8 cellular contexts compared by ENCODE assay signal in genomic region chr20:62136283-62137091, GRCh38. TPM values are rescaled to one million over a fixed set of nuclear protein-coding genes. Genes with fewer than 3 reads are reported as not detected.
DNase-seq lines count a peak whose midpoint lies in the region; ATAC-seq and TF ChIP-seq lines count a peak whose summit lies in the region.

No MANE protein-coding gene starts in this region.

- H3K4me1 ChIP-seq in DOHH2 (ENCODE audit: control insufficient read depth, low read length), result peaks cover 14% of the 10 kb centered on the region
- H3K4me1 ChIP-seq in gastroesophageal sphincter, result peaks cover 0 to 70% (median 27%) of the 10 kb centered on the region in 3 donors

- TF ChIP-seq EP300 in gastroesophageal sphincter (IDR thresholded peaks at IDR 0.05), result no peak

- H3K27ac ChIP-seq in DOHH2 (ENCODE audit: low read depth, low read length) (no peak overlapping the region), SK-N-MC (peak overlapping the region; percentile 55), gastroesophageal sphincter (peak overlapping the region in 1 of 4 donors; percentile 64)

- peaks cover 23% of the 10 kb centered on the region for H4K20me1 ChIP-seq in DOHH2 (ENCODE audit: control insufficient read depth, insufficient read depth, low read depth, low read length)

- H3K9me2 ChIP-seq in DOHH2 (replicated peaks; ENCODE audit: control insufficient read depth, low read length), result no peaks in the 10 kb centered on the region

- H3K36me3 ChIP-seq in DOHH2 (ENCODE audit: control insufficient read depth, low read length) (peaks cover 99% of the 10 kb centered on the region), SK-N-MC (ENCODE audit: insufficient read depth, low read length) (peaks cover 95% of the 10 kb centered on the region), gastroesophageal sphincter (peaks cover 0 to 92% of the 10 kb centered on the region in 2 donors)

- ATAC-seq in gastroesophageal sphincter (peak; percentile 34), HG02763 (IDR thresholded peaks at IDR 0.05; ENCODE audit: unreplicated experiment) (no peak), HG03135 (IDR thresholded peaks at IDR 0.05; ENCODE audit: unreplicated experiment) (no peak)

- WGBS in gastroesophageal sphincter (ENCODE audit: low coverage in 1 of 2), 2 donors, result 26 to 36% methylated on average over 8 of the region's 8 CpGs

- peak; percentile 58 for DNase-seq in Jurkat, Clone E6-1 (ENCODE audit: low read depth, low spot score)
- DNase-seq in SK-N-MC (ENCODE audit: low read depth, low spot score) (no peak), renal cortical epithelial cell (ENCODE audit: low read depth) (peak; percentile 59)
- peak in 3 of 4 experiments; percentile 33 to 73 (median 63) for DNase-seq in activated naive CD4-positive, alpha-beta T cell (lab: John Stamatoyannopoulos, UW)

- H3K4me3 ChIP-seq in DOHH2 (ENCODE audit: low read length) (no peak overlapping the region), SK-N-MC (no peak overlapping the region), gastroesophageal sphincter (no peak overlapping the region)
- no peak overlapping the region for H3K4me3 ChIP-seq in Jurkat, Clone E6-1 (ENCODE audit: low read length)

- H3K4me2 ChIP-seq in DOHH2 (ENCODE audit: low read length), result no peak overlapping the region

- H3K9me3 ChIP-seq in DOHH2 (ENCODE audit: control insufficient read depth, insufficient read depth, low read length) (no peaks in the 10 kb centered on the region), SK-N-MC (ENCODE audit: low read depth, low read length) (no peaks in the 10 kb centered on the region), gastroesophageal sphincter (no peaks in the 10 kb centered on the region)

- peaks cover 63% of the 10 kb centered on the region for H3K79me2 ChIP-seq in DOHH2 (ENCODE audit: control insufficient read depth, low read length)

- no peaks in the 10 kb centered on the region for H3K27me3 ChIP-seq in DOHH2 (ENCODE audit: control insufficient read depth, low read length)
- no peaks in the 10 kb centered on the region for H3K27me3 ChIP-seq in gastroesophageal sphincter

- no peak for TF ChIP-seq POLR2A in gastroesophageal sphincter (IDR thresholded peaks at IDR 0.05)

- TF ChIP-seq CTCF in DOHH2 (IDR thresholded peaks at IDR 0.05; ENCODE audit: low read depth, low read length, poor library complexity, severe bottlenecking), result peak; percentile 94
- TF ChIP-seq CTCF in gastroesophageal sphincter (IDR thresholded peaks at IDR 0.05), result peak in 3 of 4 experiments; percentile 66 to 77 (median 68)

- peaks cover 30% of the 10 kb centered on the region for H3F3A ChIP-seq in DOHH2 (ENCODE audit: control insufficient read depth, insufficient read depth)

- H3K9ac ChIP-seq in SK-N-MC (ENCODE audit: insufficient read length), result no peak overlapping the region

RNA-seq across cellular contexts. Expression of gene PSMA7, which starts 6.7 kb away (rescaled TPM):
- 375 TPM for polyA plus RNA-seq in Jurkat, Clone E6-1 (2012; ENCODE audit: insufficient read depth, insufficient read length)
- total RNA-seq in gastroesophageal sphincter (100 to 1,000 TPM; 253 to 352 (median 303) TPM), renal cortical epithelial cell (356 and 449 TPM in 2 replicates)

RNA-seq across cellular contexts. Expression of gene SS18L1, which starts 7.1 kb away (rescaled TPM):
- 17.1 TPM for polyA plus RNA-seq in Jurkat, Clone E6-1 (2012; ENCODE audit: insufficient read depth, insufficient read length)
- 10 to 100 TPM in 2 of 4 donors, 1 to 10 TPM in 2; 6.8 to 12.3 (median 11.1) TPM for total RNA-seq in gastroesophageal sphincter
- 10.2 and 21.8 TPM in 2 replicates for total RNA-seq in renal cortical epithelial cell

RNA-seq across cellular contexts. Expression of gene LSM14B, which starts 14.2 kb away (rescaled TPM):
- polyA plus RNA-seq in Jurkat, Clone E6-1 (2012; ENCODE audit: insufficient read depth, insufficient read length), result 60.7 TPM
- 10 to 100 TPM; 23.6 to 38.4 (median 35.3) TPM for total RNA-seq in gastroesophageal sphincter
- total RNA-seq in renal cortical epithelial cell, result 29.7 and 34.7 TPM in 2 replicates

RNA-seq across cellular contexts. Expression of gene MTG2, which starts 46.3 kb away (rescaled TPM):
- 31.2 TPM for polyA plus RNA-seq in Jurkat, Clone E6-1 (2012; ENCODE audit: insufficient read depth, insufficient read length)
- total RNA-seq in gastroesophageal sphincter, result 10 to 100 TPM; 23.7 to 31.3 (median 30.2) TPM
- 21.7 and 25.2 TPM in 2 replicates for total RNA-seq in renal cortical epithelial cell
